21 cellular contexts compared by ENCODE assay signal in the genomic region with DNA sequence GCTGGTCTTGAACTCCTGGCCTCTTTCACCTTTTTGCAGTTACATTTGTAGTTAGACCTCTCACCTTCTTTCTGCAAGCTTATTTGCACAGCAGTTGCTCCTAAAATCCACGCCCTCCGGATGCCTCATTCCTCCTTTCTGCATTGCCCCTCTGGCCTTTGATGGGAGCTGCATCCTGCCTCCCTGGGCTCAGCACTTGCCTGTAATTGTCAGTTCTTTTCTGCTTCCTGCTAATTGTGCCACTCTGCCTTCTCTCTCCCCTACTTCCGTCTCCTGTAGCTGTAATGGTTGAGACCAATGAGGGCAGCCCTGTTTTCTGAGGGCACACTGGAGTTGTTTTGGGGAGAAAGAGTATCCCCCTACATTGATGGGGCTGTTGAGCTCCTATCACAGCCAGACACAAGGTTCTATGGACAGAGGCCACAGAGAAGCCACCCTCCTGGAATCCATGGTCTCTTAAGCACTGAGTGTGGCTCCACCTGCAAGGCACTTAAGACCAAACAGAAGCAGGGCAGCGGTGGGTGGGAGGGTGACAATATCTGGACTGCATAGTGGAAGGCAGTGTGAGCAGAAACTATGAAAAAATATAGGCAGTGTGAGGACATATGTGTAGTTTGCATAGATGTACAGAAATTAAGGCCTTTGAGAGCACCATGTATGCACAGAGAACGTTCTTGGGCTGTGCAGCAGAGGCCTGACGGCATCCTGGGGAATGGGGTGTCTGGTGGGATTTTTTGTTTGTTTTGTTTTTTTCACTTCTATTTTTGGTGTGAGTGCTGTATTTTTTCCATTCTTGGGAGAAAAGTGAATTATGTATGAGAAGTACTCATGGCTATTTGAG. TPM values are rescaled to one million over a fixed set of nuclear protein-coding genes. Genes with fewer than 3 reads are reported as not detected.
DNase-seq lines count a peak whose midpoint lies in the region; ATAC-seq and TF ChIP-seq lines count a peak whose summit lies in the region.
"Had no signal": no experiment of that assay in that cellular context is flagged by ENCODE, and none has a peak within 500 bp of the region (broad histone marks: within the 10 kb centered on the region; RNA-seq: fewer than 3 reads in every experiment).

No MANE protein-coding gene starts in this region.

- H3K4me3 Mint-ChIP-seq in CD8-positive, alpha-beta memory T cell, result peak overlapping the region in 1 of 7 donors; percentile 61
- no peak overlapping the region for H3K4me3 Mint-ChIP-seq in activated naive CD8-positive, alpha-beta T cell treated with anti-CD3 and anti-CD28 coated beads, Interleukin-2, amount 10 ng/mL, durations not matched to agents 7 days and 5 days
- no peak overlapping the region for H3K4me3 Mint-ChIP-seq in mesothelial cell of epicardium
- no peak overlapping the region for H3K4me3 Mint-ChIP-seq in activated T-helper 2 cell treated with anti-CD3 and anti-CD28 coated beads, Interferon-gamma antibody, Interleukin-2, Interleukin-4, amounts not matched to agents 10 μg/mL and 5 μg/mL and 100 μg/mL, durations not matched to agents 14 hours and 24 hours and 36 hours (ENCODE audit: low read depth)

- no peaks in the 10 kb centered on the region for H3K27me3 Mint-ChIP-seq in CD8-positive, alpha-beta memory T cell
- no peaks in the 10 kb centered on the region for H3K27me3 Mint-ChIP-seq in activated naive CD8-positive, alpha-beta T cell treated with anti-CD3 and anti-CD28 coated beads, Interleukin-2, amount 10 ng/mL, durations not matched to agents 7 days and 5 days
- H3K27me3 Mint-ChIP-seq in mesothelial cell of epicardium (ENCODE audit: low read depth), result no peaks in the 10 kb centered on the region
- no peaks in the 10 kb centered on the region for H3K27me3 Mint-ChIP-seq in activated T-helper 2 cell treated with anti-CD3 and anti-CD28 coated beads, Interferon-gamma antibody, Interleukin-2, Interleukin-4, amounts not matched to agents 10 μg/mL and 5 μg/mL and 100 μg/mL, durations not matched to agents 14 hours and 24 hours and 36 hours (ENCODE audit: low read depth)

- H3K4me1 ChIP-seq in A673 (ENCODE audit: insufficient read depth, low read length, poor library complexity, severe bottlenecking), result no peaks in the 10 kb centered on the region
- peaks cover 7% of the 10 kb centered on the region for H3K4me1 ChIP-seq in CD8-positive, alpha-beta memory T cell (ENCODE audit: insufficient read depth, low read length)
- H3K4me1 ChIP-seq: pancreas had no signal

- POLR2A ChIA-PET in A673 (lab: Charles Lee; ENCODE audit: low non-redundant PET), result no interaction called here
- POLR2A ChIA-PET in CD8-positive, alpha-beta memory T cell (lab: Charles Lee), result no interaction called here
- POLR2A ChIA-PET in activated naive CD8-positive, alpha-beta T cell treated with anti-CD3 and anti-CD28 coated beads, Interleukin-2, amount 10 ng/mL, durations not matched to agents 7 days and 5 days (lab: Charles Lee), result no interaction called here

- peak overlapping the region in 5 of 8 donors; percentile 16 to 90 (median 63) for H3K27ac Mint-ChIP-seq in CD8-positive, alpha-beta memory T cell
- H3K27ac Mint-ChIP-seq in activated naive CD8-positive, alpha-beta T cell treated with anti-CD3 and anti-CD28 coated beads, Interleukin-2, amount 10 ng/mL, durations not matched to agents 7 days and 5 days, result peak overlapping the region; percentile 57
- peak overlapping the region; percentile 7 for H3K27ac Mint-ChIP-seq in mesothelial cell of epicardium
- no peak overlapping the region for H3K27ac Mint-ChIP-seq in activated T-helper 2 cell treated with anti-CD3 and anti-CD28 coated beads, Interferon-gamma antibody, Interleukin-2, Interleukin-4, amounts not matched to agents 10 μg/mL and 5 μg/mL and 100 μg/mL, durations not matched to agents 14 hours and 24 hours and 36 hours

- H3K36me3 ChIP-seq in A673 (ENCODE audit: insufficient read depth, low read length, poor library complexity, severe bottlenecking), result peaks cover 40% of the 10 kb centered on the region
- peaks cover 16% of the 10 kb centered on the region for H3K36me3 ChIP-seq in CD8-positive, alpha-beta memory T cell (ENCODE audit: insufficient read depth, low read length)

- DNase-seq in A673 (ENCODE audit: low spot score), result no peak
- DNase-seq in CD8-positive, alpha-beta memory T cell, result no peak
- no peak for DNase-seq in activated naive CD8-positive, alpha-beta T cell treated with anti-CD3 and anti-CD28 coated beads, Interleukin-2, amount 10 ng/mL, durations not matched to agents 7 days and 5 days
- DNase-seq in mesothelial cell of epicardium (ENCODE audit: low spot score in 2 of 2, unreplicated experiment in 2 of 2), result no peak
- no peak for DNase-seq in NCI-H1417 treated with DMSO at 0.1 percent for 48 hours (lab: John Stamatoyannopoulos, UW)
- no peak for DNase-seq in activated T-helper 2 cell treated with anti-CD3 and anti-CD28 coated beads, Interferon-gamma antibody, Interleukin-2, Interleukin-4, amounts not matched to agents 10 μg/mL and 5 μg/mL and 100 μg/mL, durations not matched to agents 14 hours and 24 hours and 36 hours (ENCODE audit: low spot score)
- DNase-seq: activated CD4-positive, alpha-beta T cell treated with anti-CD3 and anti-CD28 coated beads, Interleukin-2, amount 50 U/mL, for 1 hour; amniotic stem cell; DMS 273 treated with DMSO at 0.1 percent for 48 hours; foreskin melanocyte; GF-D8; left cardiac atrium; MG63; midbrain; NCI-H1694 treated with DMSO at 0.1 percent for 48 hours; NCI-H446 treated with DMSO at 0.1 percent for 48 hours; pancreas had no signal

- no TSS peak for BruUV-seq in A673 (replicated peaks; lab: Mats Ljungman, UMichigan)

- no peak overlapping the region for H3K4me3 ChIP-seq in A673 (ENCODE audit: low read depth, low read length, poor library complexity, severe bottlenecking)
- no peak overlapping the region for H3K4me3 ChIP-seq in CD8-positive, alpha-beta memory T cell (ENCODE audit: low read length)
- H3K4me3 ChIP-seq: MG63, pancreas, thoracic aorta had no signal

- CTCF ChIA-PET in A673 (lab: Charles Lee), result no interaction called here
- CTCF ChIA-PET in CD8-positive, alpha-beta memory T cell (lab: Charles Lee), result interaction anchor here (1.2 kb wide), 1 partner anchor 11 kb away, joined by 3 read pairs; no protein-coding TSS in a partner anchor

- H3K4me1 Mint-ChIP-seq in CD8-positive, alpha-beta memory T cell, result peaks cover 40 to 58% (median 45%) of the 10 kb centered on the region in 3 donors
- H3K4me1 Mint-ChIP-seq in activated naive CD8-positive, alpha-beta T cell treated with anti-CD3 and anti-CD28 coated beads, Interleukin-2, amount 10 ng/mL, durations not matched to agents 7 days and 5 days, result peaks cover 15% of the 10 kb centered on the region
- H3K4me1 Mint-ChIP-seq in mesothelial cell of epicardium, result no peaks in the 10 kb centered on the region
- peaks cover 7% of the 10 kb centered on the region for H3K4me1 Mint-ChIP-seq in activated T-helper 2 cell treated with anti-CD3 and anti-CD28 coated beads, Interferon-gamma antibody, Interleukin-2, Interleukin-4, amounts not matched to agents 10 μg/mL and 5 μg/mL and 100 μg/mL, durations not matched to agents 14 hours and 24 hours and 36 hours (ENCODE audit: low read depth)

- no peak for ATAC-seq in activated naive CD8-positive, alpha-beta T cell treated with anti-CD3 and anti-CD28 coated beads, Interleukin-2, amount 10 ng/mL, durations not matched to agents 7 days and 5 days (ENCODE audit: low read depth)
- ATAC-seq in HG03460 (IDR thresholded peaks at IDR 0.05; ENCODE audit: unreplicated experiment), result no peak
- ATAC-seq in HG03469 (IDR thresholded peaks at IDR 0.05; ENCODE audit: unreplicated experiment), result no peak
- ATAC-seq: HepG2, left cardiac atrium, pancreas had no signal

- no peaks in the 10 kb centered on the region for H3K9me3 Mint-ChIP-seq in CD8-positive, alpha-beta memory T cell
- H3K9me3 Mint-ChIP-seq in activated naive CD8-positive, alpha-beta T cell treated with anti-CD3 and anti-CD28 coated beads, Interleukin-2, amount 10 ng/mL, durations not matched to agents 7 days and 5 days, result no peaks in the 10 kb centered on the region
- H3K9me3 Mint-ChIP-seq in mesothelial cell of epicardium, result no peaks in the 10 kb centered on the region
- H3K9me3 Mint-ChIP-seq in activated T-helper 2 cell treated with anti-CD3 and anti-CD28 coated beads, Interferon-gamma antibody, Interleukin-2, Interleukin-4, amounts not matched to agents 10 μg/mL and 5 μg/mL and 100 μg/mL, durations not matched to agents 14 hours and 24 hours and 36 hours, result no peaks in the 10 kb centered on the region

- no peaks in the 10 kb centered on the region for H3K27me3 ChIP-seq in A673 (replicated peaks; ENCODE audit: insufficient read depth, low read depth, low read length, poor library complexity)
- H3K27me3 ChIP-seq in CD8-positive, alpha-beta memory T cell (ENCODE audit: insufficient read depth, low read length, poor library complexity, severe bottlenecking), result no peaks in the 10 kb centered on the region
- H3K27me3 ChIP-seq: MG63, pancreas had no signal

- H3K9me3 ChIP-seq in A673 (ENCODE audit: low read depth, low read length, poor library complexity, severe bottlenecking), result no peaks in the 10 kb centered on the region
- H3K9me3 ChIP-seq in CD8-positive, alpha-beta memory T cell (ENCODE audit: low read length), result no peaks in the 10 kb centered on the region
- H3K9me3 ChIP-seq: MG63, pancreas, thoracic aorta had no signal

- peaks cover 0 to 44% (median 9%) of the 10 kb centered on the region in 3 donors for H3K36me3 Mint-ChIP-seq in CD8-positive, alpha-beta memory T cell
- H3K36me3 Mint-ChIP-seq in activated naive CD8-positive, alpha-beta T cell treated with anti-CD3 and anti-CD28 coated beads, Interleukin-2, amount 10 ng/mL, durations not matched to agents 7 days and 5 days, result peaks cover 33% of the 10 kb centered on the region
- peaks cover 21% of the 10 kb centered on the region for H3K36me3 Mint-ChIP-seq in mesothelial cell of epicardium
- H3K36me3 Mint-ChIP-seq in activated T-helper 2 cell treated with anti-CD3 and anti-CD28 coated beads, Interferon-gamma antibody, Interleukin-2, Interleukin-4, amounts not matched to agents 10 μg/mL and 5 μg/mL and 100 μg/mL, durations not matched to agents 14 hours and 24 hours and 36 hours (ENCODE audit: low read depth), result peaks cover 44% of the 10 kb centered on the region

- intact Hi-C loops in A673 (cut with micrococcal nuclease; ENCODE audit: unreplicated experiment), result no loop called here
- intact Hi-C loops in activated T-helper 2 cell treated with anti-CD3 and anti-CD28 coated beads, Interferon-gamma antibody, Interleukin-2, Interleukin-4, amounts not matched to agents 10 μg/mL and 5 μg/mL and 100 μg/mL, durations not matched to agents 14 hours and 24 hours and 36 hours (cut with micrococcal nuclease), result no loop called here

- TF ChIP-seq CTCF in A673 (conservative IDR thresholded peaks at IDR 0.05; ENCODE audit: low read depth, low read length), result no peak
- TF ChIP-seq CTCF in mesothelial cell of epicardium (IDR thresholded peaks at IDR 0.05; ENCODE audit: unreplicated experiment), result no peak

- H3K27ac ChIP-seq in A673 (ENCODE audit: low read depth, low read length, poor library complexity, severe bottlenecking), result peak overlapping the region; percentile 19
- no peak overlapping the region for H3K27ac ChIP-seq in CD8-positive, alpha-beta memory T cell (ENCODE audit: low read depth, low read length)
- H3K27ac ChIP-seq: pancreas, thoracic aorta had no signal

RNA-seq across cellular contexts. Expression of gene YDJC, which starts 30.5 kb away (rescaled TPM):
- total RNA-seq in A673 (2021) (33.8 and 37.0 TPM in 2 replicates), mesothelial cell of epicardium (25.3 to 26.2 TPM (median 25.8 TPM) in 3 replicates)
- 10 to 100 TPM; 75.2 to 79.0 TPM for total RNA-seq in CD8-positive, alpha-beta memory T cell
- 61.1 TPM for polyA plus RNA-seq in CD8-positive, alpha-beta memory T cell
- total RNA-seq in activated naive CD8-positive, alpha-beta T cell treated with anti-CD3 and anti-CD28 coated beads, Interleukin-2, amount 10 ng/mL, durations not matched to agents 7 days and 5 days, result 10 to 100 TPM; 45.3 to 46.7 TPM
- total RNA-seq in activated T-helper 2 cell treated with anti-CD3 and anti-CD28 coated beads, Interferon-gamma antibody, Interleukin-2, Interleukin-4, amounts not matched to agents 10 μg/mL and 5 μg/mL and 100 μg/mL, durations not matched to agents 14 hours and 24 hours and 36 hours, result 44.3 and 49.6 TPM in 2 replicates

RNA-seq across cellular contexts. Expression of gene UBE2L3, which starts 31.8 kb away (rescaled TPM):
- 111 and 118 TPM in 2 replicates for total RNA-seq in A673 (2021)
- 10 to 100 TPM; 74.3 to 80.2 TPM for total RNA-seq in CD8-positive, alpha-beta memory T cell
- polyA plus RNA-seq in CD8-positive, alpha-beta memory T cell, result 109 TPM
- 10 to 100 TPM; 49.3 to 51.5 TPM for total RNA-seq in activated naive CD8-positive, alpha-beta T cell treated with anti-CD3 and anti-CD28 coated beads, Interleukin-2, amount 10 ng/mL, durations not matched to agents 7 days and 5 days
- total RNA-seq in mesothelial cell of epicardium, result 45.1 to 49.0 TPM (median 48.0 TPM) in 3 replicates
- 63.5 and 65.5 TPM in 2 replicates for total RNA-seq in activated T-helper 2 cell treated with anti-CD3 and anti-CD28 coated beads, Interferon-gamma antibody, Interleukin-2, Interleukin-4, amounts not matched to agents 10 μg/mL and 5 μg/mL and 100 μg/mL, durations not matched to agents 14 hours and 24 hours and 36 hours

RNA-seq across cellular contexts. Expression of gene CCDC116, which starts 33.3 kb away (rescaled TPM):
- total RNA-seq in A673 (2021), result 1.3 and 2.3 TPM in 2 replicates
- total RNA-seq in CD8-positive, alpha-beta memory T cell, result under 1 TPM; 0.48 to 0.51 TPM
- polyA plus RNA-seq in CD8-positive, alpha-beta memory T cell, result not detected
- total RNA-seq in activated naive CD8-positive, alpha-beta T cell treated with anti-CD3 and anti-CD28 coated beads, Interleukin-2, amount 10 ng/mL, durations not matched to agents 7 days and 5 days, result under 1 TPM; 0.50 to 0.79 TPM
- total RNA-seq in mesothelial cell of epicardium, result 0.78 to 1.3 TPM (median 0.84 TPM) in 3 replicates
- 0.59 and 0.78 TPM in 2 replicates for total RNA-seq in activated T-helper 2 cell treated with anti-CD3 and anti-CD28 coated beads, Interferon-gamma antibody, Interleukin-2, Interleukin-4, amounts not matched to agents 10 μg/mL and 5 μg/mL and 100 μg/mL, durations not matched to agents 14 hours and 24 hours and 36 hours

RNA-seq across cellular contexts. Expression of gene SDF2L1, which starts 42.8 kb away (rescaled TPM):
- total RNA-seq in A673 (2021), result 50.1 and 55.3 TPM in 2 replicates
- total RNA-seq in CD8-positive, alpha-beta memory T cell, result 10 to 100 TPM; 71.5 to 74.7 TPM
- 99.6 TPM for polyA plus RNA-seq in CD8-positive, alpha-beta memory T cell
- total RNA-seq in activated naive CD8-positive, alpha-beta T cell treated with anti-CD3 and anti-CD28 coated beads, Interleukin-2, amount 10 ng/mL, durations not matched to agents 7 days and 5 days, result 10 to 100 TPM; 36.0 to 39.7 TPM
- total RNA-seq in mesothelial cell of epicardium, result 19.6 to 22.1 TPM (median 20.2 TPM) in 3 replicates
- 95.6 and 97.9 TPM in 2 replicates for total RNA-seq in activated T-helper 2 cell treated with anti-CD3 and anti-CD28 coated beads, Interferon-gamma antibody, Interleukin-2, Interleukin-4, amounts not matched to agents 10 μg/mL and 5 μg/mL and 100 μg/mL, durations not matched to agents 14 hours and 24 hours and 36 hours

RNA-seq across cellular contexts. Expression of gene RIMBP3C, which starts 48.0 kb away (rescaled TPM):
- total RNA-seq in A673 (2021), result 1.8 and 1.9 TPM in 2 replicates
- total RNA-seq in CD8-positive, alpha-beta memory T cell, result under 1 TPM; 0.37 to 0.44 TPM
- 0.33 TPM for polyA plus RNA-seq in CD8-positive, alpha-beta memory T cell
- total RNA-seq in activated naive CD8-positive, alpha-beta T cell treated with anti-CD3 and anti-CD28 coated beads, Interleukin-2, amount 10 ng/mL, durations not matched to agents 7 days and 5 days, result 1 to 10 TPM; 1.0 to 1.1 TPM
- total RNA-seq in mesothelial cell of epicardium, result 0.31 to 0.71 TPM (median 0.38 TPM) in 3 replicates
- 0.18 and 0.34 TPM in 2 replicates for total RNA-seq in activated T-helper 2 cell treated with anti-CD3 and anti-CD28 coated beads, Interferon-gamma antibody, Interleukin-2, Interleukin-4, amounts not matched to agents 10 μg/mL and 5 μg/mL and 100 μg/mL, durations not matched to agents 14 hours and 24 hours and 36 hours
- polyA plus RNA-seq: HepG2 had no signal
